Comparison of ENCODE assay signal across 8 cellular contexts in the genomic region with DNA sequence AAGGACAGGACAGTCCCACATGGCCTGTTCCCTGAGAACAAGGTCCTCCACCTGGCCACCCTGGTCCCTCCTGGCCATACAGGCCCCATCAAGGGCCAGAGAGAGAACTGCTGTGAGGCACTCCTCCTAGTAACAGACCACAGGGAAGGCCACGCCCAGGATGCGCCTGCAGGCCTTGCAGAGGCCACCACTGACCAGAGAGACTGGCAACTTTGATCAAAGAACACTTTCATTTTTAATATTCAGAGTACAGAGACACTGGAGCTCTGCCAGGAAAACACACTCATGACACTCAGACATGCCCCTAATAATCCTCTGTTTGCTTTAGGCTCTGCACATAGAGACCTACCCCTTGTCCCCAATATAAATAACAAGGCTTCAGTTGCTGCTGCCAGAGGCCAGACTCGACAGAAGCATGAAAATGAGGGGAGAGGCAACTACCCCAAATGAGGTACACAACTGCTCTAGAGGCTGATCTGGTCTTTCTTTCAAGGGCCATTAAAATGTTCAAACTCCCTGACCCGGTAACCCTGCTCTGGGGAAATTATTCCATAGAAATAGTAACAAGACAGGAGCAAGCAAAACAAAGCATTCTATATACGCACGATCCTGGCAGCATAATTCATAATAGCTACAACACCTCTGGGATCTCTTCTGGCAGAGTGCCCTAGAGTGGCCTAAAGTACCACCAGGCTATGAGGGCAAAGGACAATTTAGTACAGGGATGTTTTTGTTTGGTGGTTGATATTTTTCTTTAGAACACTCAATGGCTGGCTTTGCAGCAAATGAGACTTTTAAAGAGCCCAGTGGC. TPM values are rescaled to one million over a fixed set of nuclear protein-coding genes. Genes with fewer than 3 reads are reported as not detected.
DNase-seq lines count a peak whose midpoint lies in the region; ATAC-seq and TF ChIP-seq lines count a peak whose summit lies in the region.

No MANE protein-coding gene starts in this region.

- peak; percentile 86 for DNase-seq in RPMI7951 (ENCODE audit: low read depth)
- no peak for DNase-seq in endothelial cell (ENCODE audit: low spot score)
- peak; percentile 77 for DNase-seq in natural killer cell treated with Interleukin-12 subunit alpha and Interleukin-12 subunit beta and Interleukin-15 and Interleukin-18, amount 100 ng/mL, for 72 hours (ENCODE audit: low spot score)
- DNase-seq in NCI-H2171 treated with DMSO at 0.1 percent for 48 hours (lab: John Stamatoyannopoulos, UW) = no peak
- no peak for DNase-seq in ACHN

- H3K4me3 Mint-ChIP-seq in endothelial cell (ENCODE audit: unreplicated experiment) = no peak overlapping the region
- H3K4me3 Mint-ChIP-seq in natural killer cell treated with Interleukin-12 subunit alpha and Interleukin-12 subunit beta and Interleukin-15 and Interleukin-18, amount 100 ng/mL, for 72 hours = peak overlapping the region; percentile 76

- peak overlapping the region; percentile 30 for H3K27ac Mint-ChIP-seq in endothelial cell (ENCODE audit: unreplicated experiment)
- H3K27ac Mint-ChIP-seq in natural killer cell treated with Interleukin-12 subunit alpha and Interleukin-12 subunit beta and Interleukin-15 and Interleukin-18, amount 100 ng/mL, for 72 hours = peak overlapping the region; percentile 84 to 87

- peaks cover 39% of the 10 kb centered on the region for H3K4me1 Mint-ChIP-seq in endothelial cell (ENCODE audit: unreplicated experiment)
- H3K4me1 Mint-ChIP-seq in natural killer cell treated with Interleukin-12 subunit alpha and Interleukin-12 subunit beta and Interleukin-15 and Interleukin-18, amount 100 ng/mL, for 72 hours (ENCODE audit: low read depth in 2 of 2) = peaks cover 60 to 66% of the 10 kb centered on the region in 2 donors

- peak; percentile 78 to 79 for ATAC-seq in natural killer cell treated with Interleukin-12 subunit alpha and Interleukin-12 subunit beta and Interleukin-15 and Interleukin-18, amount 100 ng/mL, for 72 hours
- no peak for ATAC-seq in GM19328 (IDR thresholded peaks at IDR 0.05; ENCODE audit: unreplicated experiment)
- ATAC-seq in GM21526 (IDR thresholded peaks at IDR 0.05; ENCODE audit: low FRiP score, unreplicated experiment) = no peak

- peaks cover 17% of the 10 kb centered on the region for H3K36me3 Mint-ChIP-seq in endothelial cell (ENCODE audit: low read depth, unreplicated experiment)
- peaks cover 12% of the 10 kb centered on the region for H3K36me3 Mint-ChIP-seq in natural killer cell treated with Interleukin-12 subunit alpha and Interleukin-12 subunit beta and Interleukin-15 and Interleukin-18, amount 100 ng/mL, for 72 hours

- TF ChIP-seq CTCF in endothelial cell (IDR thresholded peaks at IDR 0.05; ENCODE audit: unreplicated experiment) = no peak

- no peaks in the 10 kb centered on the region for H3K9me3 Mint-ChIP-seq in endothelial cell (ENCODE audit: unreplicated experiment)
- H3K9me3 Mint-ChIP-seq in natural killer cell treated with Interleukin-12 subunit alpha and Interleukin-12 subunit beta and Interleukin-15 and Interleukin-18, amount 100 ng/mL, for 72 hours = peaks cover 4% of the 10 kb centered on the region

- in situ Hi-C loops in ACHN (cut with HindIII; ENCODE audit: low pct_ligation_motif_present, low pct_unique_long_range_greater_than_20kb, low sequenced_read_pairs) = no loop called here

- TF ChIP-seq POLR2A in GM15510 (IDR thresholded peaks at IDR 0.05; ENCODE audit: borderline replicate concordance, extremely low read depth, insufficient read length) = peak; percentile 22

- no peaks in the 10 kb centered on the region for H3K27me3 Mint-ChIP-seq in endothelial cell (ENCODE audit: unreplicated experiment)
- H3K27me3 Mint-ChIP-seq in natural killer cell treated with Interleukin-12 subunit alpha and Interleukin-12 subunit beta and Interleukin-15 and Interleukin-18, amount 100 ng/mL, for 72 hours = no peaks in the 10 kb centered on the region

RNA-seq across cellular contexts. Expression of a gene that starts 44.7 kb away (rescaled TPM):
- 32.1 and 48.9 TPM in 2 replicates for total RNA-seq in RPMI7951 (2014; rRNA removed; shearing (Covaris generic))
- 36.3 TPM for total RNA-seq in endothelial cell (ENCODE audit: unreplicated experiment)
- total RNA-seq in natural killer cell treated with Interleukin-12 subunit alpha and Interleukin-12 subunit beta and Interleukin-15 and Interleukin-18, amount 100 ng/mL, for 72 hours = 10 to 100 TPM; 58.0 to 89.8 TPM

RNA-seq across cellular contexts. Expression of a gene that starts 47.6 kb away (rescaled TPM):
- 4.1 and 6.1 TPM in 2 replicates for total RNA-seq in RPMI7951 (2014; rRNA removed; shearing (Covaris generic))
- 202 TPM for total RNA-seq in endothelial cell (ENCODE audit: unreplicated experiment)
- total RNA-seq in natural killer cell treated with Interleukin-12 subunit alpha and Interleukin-12 subunit beta and Interleukin-15 and Interleukin-18, amount 100 ng/mL, for 72 hours = 100 to 1,000 TPM; 121 to 255 TPM

RNA-seq across cellular contexts. Expression of a gene that starts 54.3 kb away (rescaled TPM):
- total RNA-seq in RPMI7951 (2014; rRNA removed; shearing (Covaris generic)) = not detected in 2 replicates
- 6.2 TPM for total RNA-seq in endothelial cell (ENCODE audit: unreplicated experiment)
- not detected for total RNA-seq in natural killer cell treated with Interleukin-12 subunit alpha and Interleukin-12 subunit beta and Interleukin-15 and Interleukin-18, amount 100 ng/mL, for 72 hours

Comparison
In these comparisons a context has a peak if more than half of its experiments do, and no peak if none do; other contexts are left out.
1. DNase-seq: peak in RPMI7951 (single experiment) and natural killer cell treated with Interleukin-12 subunit alpha and Interleukin-12 subunit beta and Interleukin-15 and Interleukin-18, amount 100 ng/mL, for 72 hours (single experiment); none in endothelial cell (single experiment), NCI-H2171 treated with DMSO at 0.1 percent for 48 hours (single experiment) and ACHN (single experiment).
2. ATAC-seq: peak in natural killer cell treated with Interleukin-12 subunit alpha and Interleukin-12 subunit beta and Interleukin-15 and Interleukin-18, amount 100 ng/mL, for 72 hours (2 of 2); none in GM19328 (single experiment) and GM21526 (single experiment).
3. RNA of a gene that starts 47.6 kb away (total RNA-seq): 121 to 255 TPM in natural killer cell treated with Interleukin-12 subunit alpha and Interleukin-12 subunit beta and Interleukin-15 and Interleukin-18, amount 100 ng/mL, for 72 hours and 202 TPM in endothelial cell (single experiment); 4.1 to 6.1 TPM in RPMI7951; every median in the first group is over 10 times any median in the second.